8 cellular contexts compared by ENCODE assay signal in genomic region chr9:126228779-126229444, GRCh38.
A peak's percentile ranks its signal among the peaks of the same experiment; 100 is the strongest.
DNase-seq lines count a peak whose midpoint lies in the region; ATAC-seq and TF ChIP-seq lines count a peak whose summit lies in the region.

No MANE protein-coding gene starts in this region.

- no peaks in the 10 kb centered on the region for H4K20me1 ChIP-seq in SK-N-SH (ENCODE audit: insufficient read depth)

- no peak for TF ChIP-seq POLR2A in heart left ventricle (IDR thresholded peaks at IDR 0.05)

- H3K9me3 ChIP-seq in SK-N-SH: no peaks in the 10 kb centered on the region
- no peaks in the 10 kb centered on the region for H3K9me3 ChIP-seq in heart left ventricle
- no peaks in the 10 kb centered on the region for H3K9me3 ChIP-seq in aorta (ENCODE audit: control insufficient read depth, low read length)

- H3K4me1 ChIP-seq in SK-N-SH (ENCODE audit: control insufficient read depth in 1 of 2, insufficient read depth in 2 of 2, low read depth in 1 of 2, low read length in 1 of 2) (peaks cover 0 to 2% of the 10 kb centered on the region in 2 experiments; a peak in 1 of 4 replicates), heart left ventricle (no peaks in the 10 kb centered on the region), aorta (ENCODE audit: control insufficient read depth in 1 of 2, insufficient read depth in 2 of 2, low read length in 2 of 2) (no peaks in the 10 kb centered on the region)

- H3K9me2 ChIP-seq in SK-N-SH: no peaks in the 10 kb centered on the region

- H3K27ac Mint-ChIP-seq in activated naive CD8-positive, alpha-beta T cell treated with anti-CD3 and anti-CD28 coated beads, Interleukin-2, amount 10 ng/mL, durations not matched to agents 7 days and 5 days: no peak overlapping the region

- intact Hi-C loops in heart left ventricle (cut with DNase I) (loop anchor here (1.0 to 10.0 kb wide), 9 partner anchors 664 to 822 kb away; no protein-coding TSS in a partner anchor), aorta (cut with DNase I) (loop anchor here (2.0 to 5.0 kb wide), 2 partner anchors 820 to 822 kb away; no protein-coding TSS in a partner anchor)

- CTCF ChIA-PET in SK-N-SH (lab: Yijun Ruan, JAX): interaction anchor here (0.6 to 3.2 kb wide), 18 partner anchors 13 to 821 kb away, joined by 3 to 20 read pairs (median 3); no protein-coding TSS in a partner anchor

- no peaks in the 10 kb centered on the region for H3F3A ChIP-seq in SK-N-SH (replicated peaks; ENCODE audit: insufficient read depth)

- H3K79me2 ChIP-seq in SK-N-SH (ENCODE audit: insufficient read depth): no peaks in the 10 kb centered on the region

- peaks cover 4% of the 10 kb centered on the region for H3K4me1 Mint-ChIP-seq in activated naive CD8-positive, alpha-beta T cell treated with anti-CD3 and anti-CD28 coated beads, Interleukin-2, amount 10 ng/mL, durations not matched to agents 7 days and 5 days

- no peak overlapping the region for H3K9ac ChIP-seq in SK-N-SH

- H3K27me3 Mint-ChIP-seq in activated naive CD8-positive, alpha-beta T cell treated with anti-CD3 and anti-CD28 coated beads, Interleukin-2, amount 10 ng/mL, durations not matched to agents 7 days and 5 days: peaks cover 27% of the 10 kb centered on the region

- no peak overlapping the region for H3K4me3 Mint-ChIP-seq in activated naive CD8-positive, alpha-beta T cell treated with anti-CD3 and anti-CD28 coated beads, Interleukin-2, amount 10 ng/mL, durations not matched to agents 7 days and 5 days

- H3K36me3 ChIP-seq in SK-N-SH (replicated peaks in 1 of 2; ENCODE audit: control insufficient read depth in 1 of 2, insufficient read depth in 2 of 2, low read length in 1 of 2): no peaks in the 10 kb centered on the region
- H3K36me3 ChIP-seq in heart left ventricle: no peaks in the 10 kb centered on the region
- no peaks in the 10 kb centered on the region for H3K36me3 ChIP-seq in aorta (ENCODE audit: control insufficient read depth in 1 of 2, insufficient read depth in 2 of 2, low read length in 1 of 2)

- no peak for TF ChIP-seq EP300 in SK-N-SH (IDR thresholded peaks at IDR 0.05; ENCODE audit: borderline replicate concordance in 1 of 2, low read depth in 1 of 2, low read length in 1 of 2)

- peak; percentile 95 for TF ChIP-seq RAD21 in SK-N-SH (IDR thresholded peaks at IDR 0.05; ENCODE audit: low read length)

- TF ChIP-seq CTCF in SK-N-SH (IDR thresholded peaks at IDR 0.05) (peak; percentile 89), heart left ventricle (IDR thresholded peaks at IDR 0.05) (peak; percentile 85 to 93 (median 90))

- H3K4me3 ChIP-seq in SK-N-SH (ENCODE audit: low read depth in 2 of 2, low read length in 1 of 2) (peak overlapping the region in 1 of 2 experiments; percentile 36; a peak in 1 of 4 replicates), heart left ventricle (no peak overlapping the region), aorta (ENCODE audit: low read length in 2 of 2) (no peak overlapping the region)

- WGBS in SK-N-SH (ENCODE audit: low lambda C conversion rate): 44% methylated on average over 17 of the region's 19 CpGs
- WGBS in heart left ventricle, 4 donors: 30 to 35% (median 32%) methylated on average over 15 to 19 of the region's 19 CpGs
- WGBS in aorta, 2 donors: 27 to 29% methylated on average over 19 of the region's 19 CpGs

- DNase-seq in AG20443 (ENCODE audit: low spot score) (peak; percentile 92), M059J (ENCODE audit: low read depth) (peak; percentile 56), SK-N-SH (peak; percentile 90), heart left ventricle (peak; percentile 50 to 85 (median 64)), pulmonary artery endothelial cell (ENCODE audit: low read depth, low spot score) (peak; percentile 7), aorta (peak; percentile 73 to 87)
- DNase-seq in activated naive CD8-positive, alpha-beta T cell treated with anti-CD3 and anti-CD28 coated beads, Interleukin-2, amount 10 ng/mL, durations not matched to agents 7 days and 5 days: peak; percentile 74

- H3K27me3 ChIP-seq in SK-N-SH (ENCODE audit: insufficient read depth) (no peaks in the 10 kb centered on the region), heart left ventricle (peaks cover 0 to 18% (median 0%) of the 10 kb centered on the region in 9 donors), aorta (ENCODE audit: control insufficient read depth in 1 of 2, insufficient read depth in 2 of 2, low read length in 1 of 2) (no peaks in the 10 kb centered on the region)

- H3K9me3 Mint-ChIP-seq in activated naive CD8-positive, alpha-beta T cell treated with anti-CD3 and anti-CD28 coated beads, Interleukin-2, amount 10 ng/mL, durations not matched to agents 7 days and 5 days: no peaks in the 10 kb centered on the region

- ATAC-seq in GM19035 (IDR thresholded peaks at IDR 0.05; ENCODE audit: unreplicated experiment) (peak; percentile 64), heart left ventricle (peak; percentile 78 to 93 (median 91)), aorta (ENCODE audit: low FRiP score) (peak; percentile 80)
- ATAC-seq in activated naive CD8-positive, alpha-beta T cell treated with anti-CD3 and anti-CD28 coated beads, Interleukin-2, amount 10 ng/mL, durations not matched to agents 7 days and 5 days (ENCODE audit: low read depth): peak; percentile 90

- POLR2A ChIA-PET in SK-N-SH (lab: Yijun Ruan, JAX): no interaction called here
- POLR2A ChIA-PET in activated naive CD8-positive, alpha-beta T cell treated with anti-CD3 and anti-CD28 coated beads, Interleukin-2, amount 10 ng/mL, durations not matched to agents 7 days and 5 days (lab: Charles Lee): no interaction called here

- no peak overlapping the region for H3K4me2 ChIP-seq in SK-N-SH

- H2AFZ ChIP-seq in SK-N-SH (ENCODE audit: low read depth): no peak overlapping the region

- no peaks in the 10 kb centered on the region for H3K36me3 Mint-ChIP-seq in activated naive CD8-positive, alpha-beta T cell treated with anti-CD3 and anti-CD28 coated beads, Interleukin-2, amount 10 ng/mL, durations not matched to agents 7 days and 5 days

- H3K27ac ChIP-seq in SK-N-SH (ENCODE audit: low read depth in 2 of 2, low read length in 1 of 2) (no peak overlapping the region), heart left ventricle (no peak overlapping the region), aorta (ENCODE audit: low read depth in 1 of 2, low read length in 2 of 2) (no peak overlapping the region)

TF ChIP-seq in SK-N-SH, 30 proteins besides CTCF, POLR2A, EP300 and RAD21:
- TF ChIP-seq RCOR1 (IDR thresholded peaks at IDR 0.05; ENCODE audit: low read length) (0 out of 2 replicates have a peak, but pooled peaks have one; percentile 25), JUND (IDR thresholded peaks at IDR 0.05) (no peak), SMC3 (IDR thresholded peaks at IDR 0.05; ENCODE audit: low read depth, low read length) (peak; percentile 92), CHD2 (IDR thresholded peaks at IDR 0.05; ENCODE audit: low read length, partially characterized antibody) (peak; percentile 16)

Comparison
In these comparisons a context has a peak if more than half of its experiments do, and no peak if none do; other contexts are left out.
1. DNase-seq: peak in every context shown above with its lines; median percentile 92 in AG20443; 90 in SK-N-SH; 80 in aorta; 74 in activated naive CD8-positive, alpha-beta T cell treated with anti-CD3 and anti-CD28 coated beads, Interleukin-2, amount 10 ng/mL, durations not matched to agents 7 days and 5 days; 64 in heart left ventricle; 56 in M059J; 7 in pulmonary artery endothelial cell.